ENCODE assay signal across 26 cellular contexts in genomic region chr1:94619731-94620130, GRCh38.
"Had no signal": no experiment of that assay in that cellular context is flagged by ENCODE, and none has a peak within 500 bp of the region (broad histone marks: within the 10 kb centered on the region; RNA-seq: fewer than 3 reads in every experiment).

No MANE protein-coding gene starts in this region.

- H3K27me3 Mint-ChIP-seq: activated CD4-positive, alpha-beta T cell treated with anti-CD3 and anti-CD28 coated beads for 36 hours had no signal

- H3K9me3 ChIP-seq: colonic mucosa, gastroesophageal sphincter, heart right ventricle, sigmoid colon, thoracic aorta, upper lobe of left lung had no signal

- H3K27ac ChIP-seq: colonic mucosa, dorsolateral prefrontal cortex, heart right ventricle, lower lobe of right lung, thoracic aorta, upper lobe of left lung had no signal

- FAIRE-seq: endothelial cell of umbilical vein had no signal

- H3K36me3 Mint-ChIP-seq: activated naive CD8-positive, alpha-beta T cell treated with anti-CD3 and anti-CD28 coated beads for 36 hours; naive thymus-derived CD4-positive, alpha-beta T cell had no signal

- H3K36me3 ChIP-seq: colonic mucosa, esophagus squamous epithelium, gastroesophageal sphincter, heart right ventricle, lower lobe of right lung, sigmoid colon, thoracic aorta, upper lobe of left lung had no signal

- H3K4me3 ChIP-seq: colonic mucosa, dorsolateral prefrontal cortex, esophagus squamous epithelium, gastroesophageal sphincter, heart right ventricle, lower lobe of right lung, sigmoid colon, smooth muscle cell, thoracic aorta, upper lobe of left lung had no signal

- DNase-seq: activated B cell treated with CpG ODN at 0.5 μM for 24 hours; activated CD4-positive, alpha-beta T cell treated with anti-CD3 and anti-CD28 coated beads for 36 hours; activated CD4-positive, alpha-beta T cell treated with anti-CD3 and anti-CD28 coated beads, Interleukin-2, amount 50 U/mL, for 48 hours; activated naive CD4-positive, alpha-beta T cell treated with Interleukin-2 at 50 U/mL for 16 hours; activated naive CD8-positive, alpha-beta T cell treated with anti-CD3 and anti-CD28 coated beads for 36 hours; activated T-cell treated with anti-CD3 and anti-CD28 coated beads, Interleukin-2, amount 50 U/mL, for 48 hours; dorsolateral prefrontal cortex; effector memory CD8-positive, alpha-beta T cell; esophagus squamous epithelium; heart right ventricle; lower lobe of right lung; naive thymus-derived CD4-positive, alpha-beta T cell; occipital lobe; retina; sigmoid colon; stimulated activated CD4-positive, alpha-beta T cell treated with anti-CD3 and anti-CD28 coated beads, Interleukin-2, amount 100 ng/mL, for 48 hours; stimulated activated CD8-positive, alpha-beta memory T cell treated with anti-CD3 and anti-CD28 coated beads, Interleukin-4, amount 100 ng/mL, for 48 hours; stimulated activated naive B cell treated with anti-CD40 and anti-IgM and Interleukin-4, amounts not matched to agents 10 μg/mL and 1 μg/mL and 100 μg/mL, for 72 hours; T-helper 9 cell had no signal

- H3K9me3 Mint-ChIP-seq: neural crest cell had no signal

- H3K27ac Mint-ChIP-seq: activated B cell treated with CpG ODN at 0.5 μM for 24 hours; activated CD4-positive, alpha-beta T cell treated with anti-CD3 and anti-CD28 coated beads for 36 hours; activated naive CD8-positive, alpha-beta T cell treated with anti-CD3 and anti-CD28 coated beads for 36 hours; effector memory CD8-positive, alpha-beta T cell; naive thymus-derived CD4-positive, alpha-beta T cell; stimulated activated naive B cell treated with anti-CD40 and anti-IgM and Interleukin-4, amounts not matched to agents 10 μg/mL and 1 μg/mL and 100 μg/mL, for 72 hours had no signal

- H3K27me3 ChIP-seq: colonic mucosa, esophagus squamous epithelium, gastroesophageal sphincter, heart right ventricle, sigmoid colon, upper lobe of left lung had no signal

- H3K4me3 Mint-ChIP-seq: activated B cell treated with CpG ODN at 0.5 μM for 24 hours; activated CD4-positive, alpha-beta T cell treated with anti-CD3 and anti-CD28 coated beads for 36 hours; activated naive CD8-positive, alpha-beta T cell treated with anti-CD3 and anti-CD28 coated beads for 36 hours; effector memory CD8-positive, alpha-beta T cell; naive thymus-derived CD4-positive, alpha-beta T cell; neural crest cell; stimulated activated naive B cell treated with anti-CD40 and anti-IgM and Interleukin-4, amounts not matched to agents 10 μg/mL and 1 μg/mL and 100 μg/mL, for 72 hours had no signal

- H3K4me1 Mint-ChIP-seq: activated B cell treated with CpG ODN at 0.5 μM for 24 hours; activated CD4-positive, alpha-beta T cell treated with anti-CD3 and anti-CD28 coated beads for 36 hours; activated naive CD8-positive, alpha-beta T cell treated with anti-CD3 and anti-CD28 coated beads for 36 hours had no signal

- H3K4me2 ChIP-seq: smooth muscle cell had no signal
